ENCODE assay signal across 8 cellular contexts in genomic region chr6:130366011-130366963, GRCh38. TPM values are rescaled to one million over a fixed set of nuclear protein-coding genes. Genes with fewer than 3 reads are reported as not detected.
A peak's percentile ranks its signal among the peaks of the same experiment; 100 is the strongest.
DNase-seq lines count a peak whose midpoint lies in the region; ATAC-seq, FAIRE-seq and TF ChIP-seq lines count a peak whose summit lies in the region.

Gene TMEM200A (plus strand): TSS chr6:130366017. CDS start chr6:130440423, 74,406 bp downstream.

- SMC1A ChIA-PET in GM12878 (lab: Charles Lee; ENCODE audit: uncharacterized antibody, unreplicated experiment), result interaction anchor here (1.1 to 3.4 kb wide), 10 partner anchors 10 to 333 kb away, joined by 3 to 18 read pairs (median 6); no protein-coding TSS in a partner anchor

- FAIRE-seq in GM12878 (lab: Jason Lieb, UNC), result no peak

- TF ChIP-seq CTCF in GM23338 (conservative IDR thresholded peaks at IDR 0.05; ENCODE audit: low read depth in 2 of 2) (peak; percentile 25; a peak in 2 of 4 replicates), SK-N-SH (IDR thresholded peaks at IDR 0.05) (peak; percentile 30), GM12878 (IDR thresholded peaks at IDR 0.05 in 2 of 3, conservative IDR thresholded peaks at IDR 0.05 in 1 of 3; ENCODE audit: control insufficient read depth in 2 of 3, extremely low read depth in 1 of 3, insufficient read depth in 1 of 3, low read depth in 3 of 3, low read length in 3 of 3) (0 out of 6 replicates have a peak, but pooled peaks of 1 of the 3 experiments have one; percentile 13)

- H3K9me2 ChIP-seq in GM23338 (ENCODE audit: insufficient read depth) (no peaks in the 10 kb centered on the region), SK-N-SH (no peaks in the 10 kb centered on the region)

- 4% methylated on average over 19 of the region's 75 CpGs for WGBS in SK-N-SH (ENCODE audit: low lambda C conversion rate)
- WGBS in GM12878 (ENCODE audit: insufficient coverage, insufficient replicate concordance, low lambda C conversion rate, missing lambda C conversion rate), result 21% methylated on average over 38 of the region's 75 CpGs

- TF ChIP-seq EP300 in SK-N-SH (IDR thresholded peaks at IDR 0.05; ENCODE audit: borderline replicate concordance in 1 of 2, low read depth in 1 of 2, low read length in 1 of 2) (0 out of 4 replicates have a peak, but pooled peaks of 1 of the 2 experiments have one; percentile 10), GM12878 (IDR thresholded peaks at IDR 0.05; ENCODE audit: borderline replicate concordance in 1 of 2, control insufficient read depth in 1 of 2, low read depth in 2 of 2, low read length in 2 of 2) (no peak)

- ATAC-seq in GM23338, result peak; percentile 69
- ATAC-seq in GM12878, result peak; percentile 63

- peaks cover 5% of the 10 kb centered on the region; the same call in 2 of the 3 replicates for H3K36me3 Mint-ChIP-seq in GM23338 (ENCODE audit: low read depth)

- H3K4me1 ChIP-seq in BLaER1 treated with 17β-estradiol and CSF1 and Interleukin-3, amounts not matched to agents 10 nM and 100 nM, result no peaks in the 10 kb centered on the region; a peak in 1 of 20 replicates
- H3K4me1 ChIP-seq in GM23338 (ENCODE audit: insufficient read depth) (peaks cover 42% of the 10 kb centered on the region), SK-N-SH (ENCODE audit: control insufficient read depth in 1 of 2, insufficient read depth in 2 of 2, low read depth in 1 of 2, low read length in 1 of 2) (peaks cover 0 to 3% of the 10 kb centered on the region in 2 experiments; a peak in 1 of 4 replicates), GM12878 (ENCODE audit: control insufficient read depth, insufficient read depth, low read length) (no peaks in the 10 kb centered on the region)

- TF ChIP-seq RAD21 in SK-N-SH (IDR thresholded peaks at IDR 0.05; ENCODE audit: low read length) (no peak), GM12878 (IDR thresholded peaks at IDR 0.05; ENCODE audit: insufficient read depth, low read depth, low read length) (no peak)

- peak within 1 kb of the TSS; percentile 92 for H3K4me3 Mint-ChIP-seq in GM23338

- CTCF ChIA-PET in SK-N-SH (lab: Yijun Ruan, JAX), result interaction anchor here (0.7 to 1.2 kb wide), 5 partner anchors 10 to 442 kb away, joined by 3 to 5 read pairs (median 4); no protein-coding TSS in a partner anchor
- CTCF ChIA-PET in GM12878 (lab: Yijun Ruan, JAX), result interaction anchor here (0.8 to 4.1 kb wide), 16 partner anchors 10 to 335 kb away, joined by 3 to 32 read pairs (median 6); no protein-coding TSS in a partner anchor

- H3K4me3 ChIP-seq in BLaER1 treated with 17β-estradiol and CSF1 and Interleukin-3, amounts not matched to agents 10 nM and 100 nM, result peak within 1 kb of the TSS; percentile 45 to 66 (median 55)
- H3K4me3 ChIP-seq in GM23338 (peak within 1 kb of the TSS; percentile 89), SK-N-SH (ENCODE audit: low read depth in 2 of 2, low read length in 1 of 2) (peak within 1 kb of the TSS; percentile 73 to 81), GM12878 (peak within 1 kb of the TSS; percentile 50; the same call in 1 of the 2 replicates), iPS-18c (ENCODE audit: insufficient read depth, low read depth, low read length) (peak within 1 kb of the TSS; percentile 85), skeletal muscle cell (ENCODE audit: low read depth, low read length) (peak within 1 kb of the TSS; percentile 78)

- H3F3A ChIP-seq in GM23338 (replicated peaks; ENCODE audit: low read depth) (no peaks in the 10 kb centered on the region), SK-N-SH (replicated peaks; ENCODE audit: insufficient read depth) (peaks cover under 1% of the 10 kb centered on the region)

- peaks cover 6 to 19% (median 10%) of the 10 kb centered on the region in 11 experiments; a peak in 18 of 22 replicates for H3K9me3 ChIP-seq in BLaER1 treated with 17β-estradiol and CSF1 and Interleukin-3, amounts not matched to agents 10 nM and 100 nM (replicated peaks in 1 of 11)
- no peaks in the 10 kb centered on the region for H3K9me3 ChIP-seq in SK-N-SH
- H3K9me3 ChIP-seq in GM12878 (replicated peaks; ENCODE audit: control insufficient read depth, insufficient read depth, low read length), result no peaks in the 10 kb centered on the region
- H3K9me3 ChIP-seq in iPS-18c (ENCODE audit: control insufficient read depth, insufficient read depth, low read length), result no peaks in the 10 kb centered on the region

- H4K20me1 ChIP-seq in BLaER1 treated with 17β-estradiol and CSF1 and Interleukin-3, amounts not matched to agents 10 nM and 100 nM, result no peaks in the 10 kb centered on the region
- no peaks in the 10 kb centered on the region for H4K20me1 ChIP-seq in GM23338 (replicated peaks; ENCODE audit: insufficient read depth)
- H4K20me1 ChIP-seq in SK-N-SH (ENCODE audit: insufficient read depth), result peaks cover 26% of the 10 kb centered on the region
- no peaks in the 10 kb centered on the region for H4K20me1 ChIP-seq in GM12878 (ENCODE audit: control insufficient read depth, insufficient read depth)

- H3K9me3 Mint-ChIP-seq in GM23338, result no peaks in the 10 kb centered on the region

- peaks cover 35% of the 10 kb centered on the region for H3K4me1 Mint-ChIP-seq in GM23338

- H3K27me3 Mint-ChIP-seq in GM23338 (ENCODE audit: insufficient read depth, low read depth, poor library complexity), result peaks cover 5% of the 10 kb centered on the region

- RAD21 ChIA-PET in GM12878 (lab: Charles Lee; ENCODE audit: unreplicated experiment), result interaction anchor here (0.6 to 7.4 kb wide), 8 partner anchors 14 to 332 kb away, joined by 3 to 57 read pairs (median 8); no protein-coding TSS in a partner anchor

- TF ChIP-seq POLR2A in GM12878 (IDR thresholded peaks at IDR 0.05; ENCODE audit: low read depth, low read length), result no peak

- H3K27ac ChIP-seq in BLaER1 treated with 17β-estradiol and CSF1 and Interleukin-3, amounts not matched to agents 10 nM and 100 nM, result no peak within 1 kb of the TSS
- H3K27ac ChIP-seq in GM23338 (ENCODE audit: low read depth), result no peak within 1 kb of the TSS; the same call in 1 of the 2 replicates
- H3K27ac ChIP-seq in SK-N-SH (ENCODE audit: low read depth in 2 of 2, low read length in 1 of 2), result peak within 1 kb of the TSS; percentile 64 to 88
- H3K27ac ChIP-seq in GM12878 (ENCODE audit: control insufficient read depth, insufficient read depth), result no peak within 1 kb of the TSS

- peak within 1 kb of the TSS; percentile 86 for H3K27ac Mint-ChIP-seq in GM23338

- H3K4me2 ChIP-seq in BLaER1 treated with 17β-estradiol and CSF1 and Interleukin-3, amounts not matched to agents 10 nM and 100 nM, result peak within 1 kb of the TSS; percentile 59 to 82 (median 69)
- H3K4me2 ChIP-seq in GM23338 (peak within 1 kb of the TSS; percentile 91), SK-N-SH (peak within 1 kb of the TSS; percentile 87), GM12878 (ENCODE audit: control insufficient read depth, insufficient read depth) (no peak within 1 kb of the TSS; the same call in 1 of the 2 replicates)

- POLR2A ChIA-PET in SK-N-SH (lab: Yijun Ruan, JAX), result no interaction called here
- POLR2A ChIA-PET in GM12878 (lab: Charles Lee), result interaction anchor here (0.6 to 1.8 kb wide), 4 partner anchors 149 to 210 kb away, joined by 3 to 5 read pairs (median 4); no protein-coding TSS in a partner anchor

- intact Hi-C loops in GM12878 (cut with micrococcal nuclease; ENCODE audit: unreplicated experiment), result loop anchor here (5.0 kb wide), 1 partner anchor 151 kb away; no protein-coding TSS in a partner anchor

- in situ Hi-C loops in GM12878 (cut with MboI), result no loop called here

- DNase-seq in GM23338 (ENCODE audit: low spot score), result peak; percentile 76
- DNase-seq in SK-N-SH, result peak; percentile 48
- no peak for DNase-seq in GM12878 (ENCODE audit: low read depth, low spot score)
- no peak for DNase-seq in skeletal muscle cell (ENCODE audit: low read depth)
- DNase-seq in NCI-H1048 (lab: John Stamatoyannopoulos, UW), result no peak
- no peak for DNase-seq in NCI-H2107 treated with DMSO at 0.1 percent for 48 hours (lab: John Stamatoyannopoulos, UW; ENCODE audit: unreplicated experiment)

- peaks cover 42% of the 10 kb centered on the region for H3K79me2 ChIP-seq in GM23338 (replicated peaks; ENCODE audit: insufficient read depth)
- peaks cover 87% of the 10 kb centered on the region for H3K79me2 ChIP-seq in SK-N-SH (ENCODE audit: insufficient read depth)
- H3K79me2 ChIP-seq in GM12878 (ENCODE audit: control insufficient read depth, insufficient read depth, low read length), result no peaks in the 10 kb centered on the region

- no peaks in the 10 kb centered on the region for H3K36me3 ChIP-seq in BLaER1 treated with 17β-estradiol and CSF1 and Interleukin-3, amounts not matched to agents 10 nM and 100 nM
- no peaks in the 10 kb centered on the region for H3K36me3 ChIP-seq in GM23338 (ENCODE audit: insufficient read depth)
- peaks cover 0 to 11% of the 10 kb centered on the region in 2 experiments for H3K36me3 ChIP-seq in SK-N-SH (replicated peaks in 1 of 2; ENCODE audit: control insufficient read depth in 1 of 2, insufficient read depth in 2 of 2, low read length in 1 of 2)
- H3K36me3 ChIP-seq in GM12878 (ENCODE audit: control insufficient read depth in 2 of 2, insufficient read depth in 2 of 2, low read length in 1 of 2), result no peaks in the 10 kb centered on the region

- peak within 1 kb of the TSS in 1 of 11 experiments; percentile 21; a peak in 1 of 22 replicates for H3K9ac ChIP-seq in BLaER1 treated with 17β-estradiol and CSF1 and Interleukin-3, amounts not matched to agents 10 nM and 100 nM
- peak within 1 kb of the TSS; percentile 94 for H3K9ac ChIP-seq in SK-N-SH
- no peak within 1 kb of the TSS for H3K9ac ChIP-seq in GM12878 (ENCODE audit: control insufficient read depth, insufficient read depth, low read length)

- H2AFZ ChIP-seq in GM23338, result peak within 1 kb of the TSS; percentile 97
- H2AFZ ChIP-seq in SK-N-SH (ENCODE audit: low read depth), result peak within 1 kb of the TSS; percentile 73
- H2AFZ ChIP-seq in GM12878 (ENCODE audit: control insufficient read depth, low read depth, low read length), result no peak within 1 kb of the TSS

- H3K27me3 ChIP-seq in BLaER1 treated with 17β-estradiol and CSF1 and Interleukin-3, amounts not matched to agents 10 nM and 100 nM, result peaks cover 46 to 64% (median 49%) of the 10 kb centered on the region in 11 experiments
- H3K27me3 ChIP-seq in GM23338 (ENCODE audit: insufficient read depth) (no peaks in the 10 kb centered on the region), SK-N-SH (ENCODE audit: insufficient read depth) (no peaks in the 10 kb centered on the region), GM12878 (replicated peaks in 1 of 2; ENCODE audit: control insufficient read depth in 2 of 2, insufficient read depth in 2 of 2, low read length in 1 of 2) (peaks cover 0 to 7% of the 10 kb centered on the region in 2 experiments; a peak in 1 of 4 replicates)

- no TSS peak for BruUV-seq in GM12878 (replicated peaks; lab: Mats Ljungman, UMichigan)

RNA-seq across cellular contexts. Expression of gene TMEM200A, which starts in this region (rescaled TPM):
- 22.7 and 24.8 TPM in 2 replicates for total RNA-seq in GM23338 (2014; rRNA removed; shearing (Covaris generic))
- 6.7 and 7.1 TPM in 2 replicates for polyA plus RNA-seq in GM23338 (2016; fragmentation: Nextera tagmentation; extraction: Ambion mirVana)
- polyA plus RNA-seq in SK-N-SH (2012; rRNA removed), result 32.6 and 36.0 TPM in 2 replicates
- polyA plus RNA-seq in SK-N-SH (2012; cell fraction: cytosol; rRNA removed), result 55.0 and 59.3 TPM in 2 replicates
- 16.4 and 26.1 TPM in 2 replicates for polyA plus RNA-seq in SK-N-SH (2012; cell fraction: nucleus; rRNA removed)
- 41.2 and 46.3 TPM in 2 replicates for total RNA-seq in GM12878 (2013; cell fraction: nucleolus; rRNA removed)
- 7.3 and 7.6 TPM in 2 replicates for total RNA-seq in GM12878 (2014; rRNA removed)
- total RNA-seq in GM12878 (2014; rRNA removed; fragmentation: Illumina TruSeq; extraction: Trizol), result 9.0 and 10.0 TPM in 2 replicates
- total RNA-seq in GM12878 (2021), result 7.6 and 9.0 TPM in 2 replicates
- 4.3 TPM for polyA plus RNA-seq in GM12878 (2011; ENCODE audit: low read depth)
- polyA plus RNA-seq in GM12878 (2011; rRNA removed), result 12.4 and 17.2 TPM in 2 replicates
- 5.8 and 7.1 TPM in 2 replicates for polyA plus RNA-seq in GM12878 (2011; cell fraction: cytosol; rRNA removed)
- 5.1 and 5.9 TPM in 2 replicates for polyA plus RNA-seq in GM12878 (2011; cell fraction: nucleus; rRNA removed)
- polyA plus RNA-seq in GM12878 (2012), result 5.6 and 6.0 TPM in 2 replicates
- polyA plus RNA-seq in GM12878 (2014; fragmentation: Illumina TruSeq; extraction: Trizol), result 10.6 and 12.0 TPM in 2 replicates
- 10 to 100 TPM in 1 of 2 experiments, 1 to 10 TPM in 1; 6.0 to 10.0 TPM for polyA plus RNA-seq in GM12878 (2014; fragmentation: Nextera tagmentation; extraction: Ambion mirVana)
- 4.0 and 5.5 TPM in 2 replicates for polyA plus RNA-seq in GM12878 (2014; rRNA removed)
- polyA plus RNA-seq in GM12878 (2016; fragmentation: Nextera tagmentation; extraction: Ambion mirVana), result 1 to 10 TPM; 9.2 to 9.9 TPM
- polyA minus RNA-seq in GM12878 (2011; rRNA and poly(A)+ RNA removed), result 16.1 and 17.8 TPM in 2 replicates
- 3.9 and 5.0 TPM in 2 replicates for polyA minus RNA-seq in GM12878 (2011; cell fraction: cytosol; rRNA and poly(A)+ RNA removed)
- polyA minus RNA-seq in GM12878 (2011; cell fraction: nucleus; rRNA and poly(A)+ RNA removed), result 7.4 and 11.6 TPM in 2 replicates

Comparison
In these comparisons a context has a peak if more than half of its experiments do, and no peak if none do; other contexts are left out.
1. H3K27ac ChIP-seq: peak in SK-N-SH (2 of 2); none in BLaER1 treated with 17β-estradiol and CSF1 and Interleukin-3, amounts not matched to agents 10 nM and 100 nM (0 of 11), GM23338 (single experiment) and GM12878 (single experiment).
2. DNase-seq: peak in GM23338 (single experiment) and SK-N-SH (single experiment); none in GM12878 (single experiment), skeletal muscle cell (single experiment), NCI-H1048 (single experiment) and NCI-H2107 treated with DMSO at 0.1 percent for 48 hours (single experiment).
3. Peak in every context shown above with its lines, with median percentiles within 50 percentile points of each other: H3K4me3 ChIP-seq.